Comparison of ENCODE assay signal across 39 cellular contexts in genomic region chr16:17017442-17017841, GRCh38.
"Had no signal": no experiment of that assay in that cellular context is flagged by ENCODE, and none has a peak within 500 bp of the region (broad histone marks: within the 10 kb centered on the region; RNA-seq: fewer than 3 reads in every experiment).

No MANE protein-coding gene starts in this region.

- FAIRE-seq: astrocyte, bronchial epithelial cell had no signal

- DNase-seq: activated effector memory CD4-positive, alpha-beta T cell treated with anti-CD3 and anti-CD28 coated beads, Interleukin-2, amount 50 U/mL, for 16 hours; activated effector memory CD4-positive, alpha-beta T cell treated with Interleukin-2 at 50 U/mL for 16 hours; activated gamma-delta T cell; activated gamma-delta T cell treated with Interleukin-2 at 50 U/mL for 16 hours; activated naive CD4-positive, alpha-beta T cell; activated naive CD4-positive, alpha-beta T cell treated with anti-CD3 and anti-CD28 coated beads for 36 hours; activated naive CD4-positive, alpha-beta T cell treated with anti-CD3 and anti-CD28 coated beads, Interleukin-2, amount 10 ng/mL, durations not matched to agents 7 days and 5 days; activated naive CD4-positive, alpha-beta T cell treated with anti-CD3 and anti-CD28 coated beads, Interleukin-2, amount 50 U/mL, for 16 hours; activated naive CD4-positive, alpha-beta T cell treated with Interleukin-2 at 50 U/mL for 16 hours; activated naive CD8-positive, alpha-beta T cell treated with anti-CD3 and anti-CD28 coated beads for 36 hours; activated naive CD8-positive, alpha-beta T cell treated with anti-CD3 and anti-CD28 coated beads, Interleukin-2, amount 10 ng/mL, durations not matched to agents 7 days and 5 days; activated naive CD8-positive, alpha-beta T cell treated with anti-CD3 and anti-CD28 coated beads, Interleukin-2, amount 50 U/mL, for 24 hours; activated T-cell treated with anti-CD3 and anti-CD28 coated beads, Interleukin-2, amount 50 U/mL, for 24 hours; activated T-cell treated with anti-CD3 and anti-CD28 coated beads, Interleukin-2, amount 50 U/mL, for 4 hours; activated T-cell treated with anti-CD3 and anti-CD28 coated beads, Interleukin-2, amount 50 U/mL, for 48 hours; activated T-cell treated with anti-CD3 and anti-CD28 coated beads, Interleukin-2, amount 50 U/mL, for 72 hours; adrenal gland; amniotic stem cell; amygdala; anterior cingulate cortex; aorta; body of pancreas; brain microvascular endothelial cell; caudate nucleus; central memory CD4-positive, alpha-beta T cell; cerebellar nuclear complex had no signal

- H3K9me3 Mint-ChIP-seq: activated naive CD4-positive, alpha-beta T cell treated with anti-CD3 and anti-CD28 coated beads, Interleukin-2, amount 50 U/mL, for 24 hours; activated T-helper 17 cell treated with anti-CD3 and anti-CD28 coated beads, Interleukin-2, amount 50 U/mL, for 72 hours had no signal

- H3K27me3 ChIP-seq: adrenal gland, ascending aorta, body of pancreas, brain microvascular endothelial cell, breast epithelium, cardiac muscle cell had no signal

- H3K9me3 ChIP-seq: adrenal gland, ascending aorta, body of pancreas had no signal

- H3K36me3 Mint-ChIP-seq: activated naive CD4-positive, alpha-beta T cell treated with anti-CD3 and anti-CD28 coated beads, Interleukin-2, amount 10 ng/mL, durations not matched to agents 7 days and 5 days; brain had no signal

- H3K27ac ChIP-seq: adrenal gland, ascending aorta, body of pancreas, brain microvascular endothelial cell, breast epithelium, cardiac muscle cell had no signal

- H3K27me3 Mint-ChIP-seq: activated naive CD4-positive, alpha-beta T cell treated with anti-CD3 and anti-CD28 coated beads, Interleukin-2, amount 50 U/mL, for 24 hours; activated naive CD8-positive, alpha-beta T cell; activated naive CD8-positive, alpha-beta T cell treated with anti-CD3 and anti-CD28 coated beads for 36 hours; activated naive CD8-positive, alpha-beta T cell treated with anti-CD3 and anti-CD28 coated beads, Interleukin-2, amount 10 ng/mL, durations not matched to agents 7 days and 5 days; activated naive CD8-positive, alpha-beta T cell treated with anti-CD3 and anti-CD28 coated beads, Interleukin-2, amount 50 U/mL, for 24 hours; activated T-cell treated with anti-CD3 and anti-CD28 coated beads, Interleukin-2, amount 50 U/mL, for 24 hours; activated T-helper 17 cell treated with anti-CD3 and anti-CD28 coated beads, Interleukin-2, amount 50 U/mL, for 72 hours; brain; central memory CD8-positive, alpha-beta T cell had no signal

- H3K4me3 Mint-ChIP-seq: activated naive CD4-positive, alpha-beta T cell treated with anti-CD3 and anti-CD28 coated beads for 36 hours; activated naive CD4-positive, alpha-beta T cell treated with anti-CD3 and anti-CD28 coated beads, Interleukin-2, amount 10 ng/mL, durations not matched to agents 7 days and 5 days; activated naive CD8-positive, alpha-beta T cell; activated naive CD8-positive, alpha-beta T cell treated with anti-CD3 and anti-CD28 coated beads for 36 hours; activated naive CD8-positive, alpha-beta T cell treated with anti-CD3 and anti-CD28 coated beads, Interleukin-2, amount 10 ng/mL, durations not matched to agents 7 days and 5 days; activated naive CD8-positive, alpha-beta T cell treated with anti-CD3 and anti-CD28 coated beads, Interleukin-2, amount 50 U/mL, for 24 hours; activated T-cell treated with anti-CD3 and anti-CD28 coated beads, Interleukin-2, amount 50 U/mL, for 24 hours; activated T-cell treated with anti-CD3 and anti-CD28 coated beads, Interleukin-2, amount 50 U/mL, for 4 hours; activated T-cell treated with anti-CD3 and anti-CD28 coated beads, Interleukin-2, amount 50 U/mL, for 72 hours; activated T-helper 1 cell treated with anti-CD3 and anti-CD28 coated beads, Interleukin-12 subunit alpha, Interleukin-12 subunit beta, Interleukin-2, Interleukin-4 antibody, amounts not matched to agents 30 ng/mL and 10 ng/mL and 1 ng/mL, durations not matched to agents 14 hours and 24 hours and 36 hours; activated T-helper 17 cell treated with anti-CD3 and anti-CD28 coated beads, Interleukin-2, amount 50 U/mL, for 72 hours; brain; central memory CD8-positive, alpha-beta T cell had no signal

- H3K4me1 ChIP-seq: adrenal gland, ascending aorta, body of pancreas, breast epithelium had no signal

- H3K36me3 ChIP-seq: adrenal gland, ascending aorta, brain microvascular endothelial cell, breast epithelium, cardiac muscle cell had no signal

- ATAC-seq: activated naive CD4-positive, alpha-beta T cell treated with anti-CD3 and anti-CD28 coated beads, Interleukin-2, amount 50 U/mL, for 72 hours; activated naive CD8-positive, alpha-beta T cell treated with anti-CD3 and anti-CD28 coated beads, Interleukin-2, amount 50 U/mL, for 24 hours; activated T-cell treated with anti-CD3 and anti-CD28 coated beads, Interleukin-2, amount 50 U/mL, for 4 hours; activated T-cell treated with anti-CD3 and anti-CD28 coated beads, Interleukin-2, amount 50 U/mL, for 72 hours; activated T-helper 17 cell treated with anti-CD3 and anti-CD28 coated beads, Interleukin-2, amount 50 U/mL, for 72 hours; body of pancreas had no signal

- H3K4me3 ChIP-seq: adrenal gland, ascending aorta, body of pancreas, breast epithelium, cardiac muscle cell had no signal

- H3K27ac Mint-ChIP-seq: activated naive CD4-positive, alpha-beta T cell treated with anti-CD3 and anti-CD28 coated beads for 36 hours; activated naive CD4-positive, alpha-beta T cell treated with anti-CD3 and anti-CD28 coated beads, Interleukin-2, amount 50 U/mL, for 72 hours; activated naive CD8-positive, alpha-beta T cell; activated naive CD8-positive, alpha-beta T cell treated with anti-CD3 and anti-CD28 coated beads for 36 hours; activated naive CD8-positive, alpha-beta T cell treated with anti-CD3 and anti-CD28 coated beads, Interleukin-2, amount 10 ng/mL, durations not matched to agents 7 days and 5 days; activated naive CD8-positive, alpha-beta T cell treated with anti-CD3 and anti-CD28 coated beads, Interleukin-2, amount 50 U/mL, for 24 hours; activated T-cell treated with anti-CD3 and anti-CD28 coated beads, Interleukin-2, amount 50 U/mL, for 24 hours; activated T-cell treated with anti-CD3 and anti-CD28 coated beads, Interleukin-2, amount 50 U/mL, for 72 hours; activated T-helper 1 cell treated with anti-CD3 and anti-CD28 coated beads, Interleukin-12 subunit alpha, Interleukin-12 subunit beta, Interleukin-2, Interleukin-4 antibody, amounts not matched to agents 30 ng/mL and 10 ng/mL and 1 ng/mL, durations not matched to agents 14 hours and 24 hours and 36 hours; activated T-helper 17 cell treated with anti-CD3 and anti-CD28 coated beads, Interleukin-2, amount 50 U/mL, for 72 hours; activated T-helper 2 cell treated with anti-CD3 and anti-CD28 coated beads, Interferon-gamma antibody, Interleukin-2, Interleukin-4, amounts not matched to agents 10 μg/mL and 5 μg/mL and 100 μg/mL, durations not matched to agents 14 hours and 24 hours and 36 hours; brain had no signal
